ENCODE assay signal across 9 cellular contexts in genomic region chr5:154238776-154239481, GRCh38. TPM values are rescaled to one million over a fixed set of nuclear protein-coding genes. Genes with fewer than 3 reads are reported as not detected.
A peak's percentile ranks its signal among the peaks of the same experiment; 100 is the strongest.
DNase-seq lines count a peak whose midpoint lies in the region; ATAC-seq and TF ChIP-seq lines count a peak whose summit lies in the region.
"Had no signal": no experiment of that assay in that cellular context is flagged by ENCODE, and none has a peak within 500 bp of the region (broad histone marks: within the 10 kb centered on the region; RNA-seq: fewer than 3 reads in every experiment).

No MANE protein-coding gene starts in this region.

- in situ Hi-C loops in GM13977 (cut with MboI; ENCODE audit: low pct_unique_long_range_greater_than_20kb, low sequenced_read_pairs, unreplicated experiment), result no loop called here

- no peak for TF ChIP-seq CTCF in GM13977 (IDR thresholded peaks at IDR 0.05; ENCODE audit: extremely low read depth, insufficient read depth, missing control alignments)
- TF ChIP-seq CTCF in chondrocyte (IDR thresholded peaks at IDR 0.05), result no peak

- no peaks in the 10 kb centered on the region for H3K27me3 Mint-ChIP-seq in chondrocyte (ENCODE audit: low read depth)

- intact Hi-C loops in head of caudate nucleus (cut with DNase I), result no loop called here

- H3K4me1 Mint-ChIP-seq in chondrocyte (ENCODE audit: low read depth), result peaks cover 79% of the 10 kb centered on the region

- ATAC-seq in GM21367 (IDR thresholded peaks at IDR 0.05; ENCODE audit: unreplicated experiment), result peak; percentile 75
- ATAC-seq in HG03135 (IDR thresholded peaks at IDR 0.05; ENCODE audit: unreplicated experiment), result peak; percentile 59
- ATAC-seq: stimulated activated naive CD8-positive, alpha-beta T cell treated with anti-CD3 and anti-CD28 coated beads, Interleukin-15, Interleukin-2, amounts not matched to agents 100 U/mL and 50 U/mL, for 24 hours had no signal

- DNase-seq in GM13977 (ENCODE audit: low spot score) (peak; percentile 34), chondrocyte (ENCODE audit: low spot score) (no peak), SIG-M5 (lab: John Stamatoyannopoulos, UW) (no peak), iPS-NIHi11 (ENCODE audit: low spot score) (no peak), RPMI8226 (no peak), head of caudate nucleus (no peak)
- DNase-seq: stimulated activated naive CD8-positive, alpha-beta T cell treated with anti-CD3 and anti-CD28 coated beads, Interleukin-15, Interleukin-2, amounts not matched to agents 100 U/mL and 50 U/mL, for 24 hours had no signal

- H3K36me3 Mint-ChIP-seq in chondrocyte (ENCODE audit: low read depth), result no peaks in the 10 kb centered on the region

- H3K9me3 Mint-ChIP-seq in chondrocyte (ENCODE audit: low read depth), result no peaks in the 10 kb centered on the region

- no peak overlapping the region for H3K4me3 Mint-ChIP-seq in chondrocyte (ENCODE audit: unreplicated experiment)

- H3K27ac Mint-ChIP-seq in chondrocyte (ENCODE audit: unreplicated experiment), result peak overlapping the region; percentile 68

RNA-seq across cellular contexts. Expression of gene GALNT10, which starts 48.4 kb away (rescaled TPM):
- total RNA-seq in chondrocyte, result 155 to 220 TPM (median 157 TPM) in 3 replicates
